ENCODE assay signal across 18 cellular contexts in the genomic region with DNA sequence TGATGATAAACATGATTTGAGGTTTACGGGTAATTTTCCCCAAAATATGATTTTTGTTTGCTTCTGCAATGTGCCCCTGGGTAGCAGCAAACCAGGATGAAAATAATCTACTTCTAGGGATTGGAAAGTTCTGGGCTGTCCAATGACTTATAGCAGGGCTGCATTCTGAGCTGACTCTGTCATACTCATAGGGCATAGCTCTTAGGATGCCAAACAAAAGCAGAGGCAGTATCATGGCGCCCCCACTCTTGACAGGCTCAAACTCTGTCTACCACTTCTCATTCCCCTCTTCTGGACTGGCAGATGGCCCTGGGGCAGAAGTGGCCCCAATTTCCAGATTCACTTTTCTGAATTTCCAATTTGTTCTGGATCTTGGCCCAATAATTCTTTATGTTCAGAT. TPM values are rescaled to one million over a fixed set of nuclear protein-coding genes. Genes with fewer than 3 reads are reported as not detected.
A peak's percentile ranks its signal among the peaks of the same experiment; 100 is the strongest.
DNase-seq lines count a peak whose midpoint lies in the region; ATAC-seq, FAIRE-seq and TF ChIP-seq lines count a peak whose summit lies in the region.
"Had no signal": no experiment of that assay in that cellular context is flagged by ENCODE, and none has a peak within 500 bp of the region (broad histone marks: within the 10 kb centered on the region; RNA-seq: fewer than 3 reads in every experiment).

No MANE protein-coding gene starts in this region.

- CTCF ChIA-PET in HCT116 (lab: Charles Lee) (interaction anchor here (1.0 to 2.3 kb wide), 2 partner anchors 15 to 40 kb away, joined by 3 to 6 read pairs; no protein-coding TSS in a partner anchor), HepG2 (lab: Yijun Ruan, JAX; ENCODE audit: low intra/inter-chr PET ratio, low total read pairs) (no interaction called here)

- POLR2A ChIA-PET in HCT116 (lab: Charles Lee) (interaction anchor here (2.6 kb wide), 1 partner anchor 10 kb away, joined by 13 read pairs; a partner anchor contains a TSS), HepG2 (lab: Yijun Ruan, JAX) (no interaction called here)

- H3K4me3 ChIP-seq in HCT116 (replicated peaks in 1 of 2; ENCODE audit: low read depth in 1 of 2, low read length in 2 of 2) (no peak overlapping the region), body of pancreas (no peak overlapping the region), HepG2 (replicated peaks in 1 of 3; ENCODE audit: insufficient read depth in 1 of 3, low read depth in 2 of 3, low read length in 3 of 3) (no peak overlapping the region)

- no peak overlapping the region for H3K4me2 ChIP-seq in HCT116 (ENCODE audit: low read length)
- H3K4me2 ChIP-seq in HepG2 (ENCODE audit: low read depth, low read length), result no peak overlapping the region

- no peak for FAIRE-seq in HepG2 (lab: Jason Lieb, UNC)

- intact Hi-C loops in HCT116 (cut with micrococcal nuclease), result no loop called here
- intact Hi-C loops in body of pancreas (cut with DNase I), result no loop called here
- intact Hi-C loops in HepG2 (cut with micrococcal nuclease; ENCODE audit: unreplicated experiment), result no loop called here

- BruUV-seq in HCT116 (replicated peaks; lab: Mats Ljungman, UMichigan) (no TSS peak), HepG2 (replicated peaks; lab: Mats Ljungman, UMichigan) (no TSS peak)

- no peak for ATAC-seq in HCT116
- peak; percentile 29 for ATAC-seq in body of pancreas
- ATAC-seq in HepG2, result peak; percentile 43; the same call in 1 of the 3 replicates

- TF ChIP-seq EP300 in HepG2 (IDR thresholded peaks at IDR 0.05; ENCODE audit: low read depth in 2 of 2, low read length in 2 of 2) (no peak), HepG2 (CRISPR knock-in tag; IDR thresholded peaks at IDR 0.05; ENCODE audit: borderline replicate concordance) (no peak)

- no peak for DNase-seq in HCT116 (ENCODE audit: low read depth, low spot score)
- no peak for DNase-seq in body of pancreas
- no peak for DNase-seq in HepG2 (ENCODE audit: low spot score)
- no peak for DNase-seq in KBM-7
- no peak for DNase-seq in activated T-cell treated with anti-CD3 and anti-CD28 coated beads, Interleukin-2, amount 50 U/mL, for 1 hour
- DNase-seq in activated effector memory CD4-positive, alpha-beta T cell treated with anti-CD3 and anti-CD28 coated beads, Interleukin-2, amount 50 U/mL, for 16 hours, result no peak
- no peak for DNase-seq in cerebellar cortex (ENCODE audit: low spot score)
- DNase-seq: ACHN; Caco-2; CD4-positive, CD25-positive, alpha-beta regulatory T cell; DMS53; H9; MV-4-11; NCI-H1436; NCI-H2081; NCI-H510A; NCI-H774 had no signal

- H3K27ac ChIP-seq in 22Rv1, result 0 out of 2 replicates have a peak overlapping the region, but pooled peaks have one; percentile 7
- H3K27ac ChIP-seq in HCT116 (ENCODE audit: low read depth, low read length), result no peak overlapping the region
- H3K27ac ChIP-seq in body of pancreas, result peak overlapping the region in 2 of 4 donors; percentile 1 to 33
- no peak overlapping the region for H3K27ac ChIP-seq in HepG2 (ENCODE audit: extremely low read length, insufficient read depth, low read length)

- TF ChIP-seq RAD21 in HCT116 (IDR thresholded peaks at IDR 0.05; ENCODE audit: low read depth) (peak; percentile 31; the same call in 1 of the 2 replicates), HepG2 (CRISPR knock-in tag; IDR thresholded peaks at IDR 0.05) (no peak)

- H4K20me1 ChIP-seq in HCT116 (ENCODE audit: insufficient read depth) (no peaks in the 10 kb centered on the region), HepG2 (ENCODE audit: insufficient read depth, low read length) (no peaks in the 10 kb centered on the region)

- H3K79me2 ChIP-seq in HCT116 (ENCODE audit: insufficient read depth, low read length) (no peaks in the 10 kb centered on the region), HepG2 (ENCODE audit: insufficient read depth, low read length) (no peaks in the 10 kb centered on the region)

- H3K4me1 ChIP-seq in HCT116 (ENCODE audit: control insufficient read depth in 1 of 2, insufficient read depth in 2 of 2, low read length in 2 of 2) (no peaks in the 10 kb centered on the region), body of pancreas (peaks cover 14% of the 10 kb centered on the region), HepG2 (ENCODE audit: insufficient read depth, low read length) (peaks cover 8% of the 10 kb centered on the region)

- no peak overlapping the region for H3K9ac ChIP-seq in HCT116 (ENCODE audit: low read length)
- H3K9ac ChIP-seq in HepG2 (ENCODE audit: insufficient read depth, low read depth, low read length), result no peak overlapping the region

- RAD21 ChIA-PET in HCT116 (lab: Charles Lee; ENCODE audit: low non-redundant PET in 1 of 2, low total read pairs in 2 of 2, uncharacterized antibody in 2 of 2, unreplicated experiment in 2 of 2), result no interaction called here

- no peak for TF ChIP-seq CTCF in 22Rv1 (IDR thresholded peaks at IDR 0.05)
- no peak for TF ChIP-seq CTCF in HCT116 (IDR thresholded peaks at IDR 0.05 in 2 of 3, conservative IDR thresholded peaks at IDR 0.05 in 1 of 3; ENCODE audit: borderline replicate concordance in 1 of 3, insufficient read depth in 1 of 3, low read depth in 2 of 3, low read length in 2 of 3)
- no peak for TF ChIP-seq CTCF in body of pancreas (IDR thresholded peaks at IDR 0.05)
- TF ChIP-seq CTCF in HepG2 (CRISPR knock-in tag; IDR thresholded peaks at IDR 0.05), result no peak

- no peak overlapping the region for H2AFZ ChIP-seq in HCT116 (ENCODE audit: low read depth, low read length, poor library complexity, severe bottlenecking)
- no peak overlapping the region for H2AFZ ChIP-seq in HepG2 (ENCODE audit: low read length)

- 78 to 93% methylated on average over 2 of the region's 2 CpGs for WGBS in body of pancreas, 2 donors
- 80% methylated on average over 2 of the region's 2 CpGs for WGBS in HepG2 (ENCODE audit: low lambda C conversion rate)

- in situ Hi-C loops in HepG2 (cut with HindIII; ENCODE audit: extremely low pct_ligation_motif_present, low pct_unique_long_range_greater_than_20kb), result no loop called here
- in situ Hi-C loops in KBM-7 (cut with MboI; ENCODE audit: low pct_unique_long_range_greater_than_20kb, low sequenced_read_pairs), result no loop called here

- H3K9me2 ChIP-seq in HCT116 (ENCODE audit: insufficient read depth), result no peaks in the 10 kb centered on the region

- no peak for TF ChIP-seq POLR2A in HCT116 (IDR thresholded peaks at IDR 0.05; ENCODE audit: borderline replicate concordance, extremely low read depth, insufficient read depth, insufficient read length)
- no peak for TF ChIP-seq POLR2A in body of pancreas (IDR thresholded peaks at IDR 0.05)
- no peak for TF ChIP-seq POLR2A in HepG2 (IDR thresholded peaks at IDR 0.05; ENCODE audit: insufficient read depth in 1 of 2, low read depth in 2 of 2, low read length in 2 of 2)

- H3K36me3 ChIP-seq in HCT116 (ENCODE audit: control insufficient read depth in 1 of 2, insufficient read depth in 2 of 2, low read length in 2 of 2) (peaks cover 6 to 16% of the 10 kb centered on the region in 2 experiments; a peak in 2 of 4 replicates), body of pancreas (replicated peaks in 1 of 2; ENCODE audit: insufficient read depth in 1 of 2, low read depth in 2 of 2) (peaks cover 0 to 12% of the 10 kb centered on the region in 2 donors), HepG2 (replicated peaks in 1 of 2; ENCODE audit: control insufficient read depth in 1 of 2, insufficient read depth in 2 of 2, low read length in 2 of 2) (peaks cover 3 to 19% of the 10 kb centered on the region in 2 experiments)

- H3K9me3 ChIP-seq in HCT116 (ENCODE audit: control insufficient read depth in 1 of 2, insufficient read depth in 1 of 2, low read depth in 1 of 2, low read length in 2 of 2), result no peaks in the 10 kb centered on the region
- no peaks in the 10 kb centered on the region for H3K9me3 ChIP-seq in body of pancreas
- H3K9me3 ChIP-seq in HepG2 (ENCODE audit: low read length), result no peaks in the 10 kb centered on the region
- H3K9me3 ChIP-seq: Caco-2 had no signal

- H3K27me3 ChIP-seq in HCT116 (ENCODE audit: insufficient read depth, low read length) (no peaks in the 10 kb centered on the region), body of pancreas (no peaks in the 10 kb centered on the region), HepG2 (ENCODE audit: control insufficient read depth in 1 of 2, insufficient read depth in 2 of 2, low read length in 2 of 2) (no peaks in the 10 kb centered on the region)

TF ChIP-seq in HCT116, 20 proteins besides CTCF, POLR2A, EP300 and RAD21:
- TF ChIP-seq JUND (IDR thresholded peaks at IDR 0.05), result no peak
- TF ChIP-seq POLR2AphosphoS5 (IDR thresholded peaks at IDR 0.05; ENCODE audit: low read depth, low read length), result peak; percentile 52; the same call in 1 of the 2 replicates

TF ChIP-seq in HepG2, 621 proteins besides CTCF, POLR2A, EP300 and RAD21:
- TF ChIP-seq ZNF3 (CRISPR knock-in tag; IDR thresholded peaks at IDR 0.05), result no peak
- TF ChIP-seq RBM22 (optimal IDR thresholded peaks at IDR 0.05; ENCODE audit: low read length), result peak; percentile 50
- TF ChIP-seq POLR2G (IDR thresholded peaks at IDR 0.05; ENCODE audit: low read depth, low read length), result peak; percentile 64

RNA-seq across cellular contexts. Expression of a gene that starts 10.3 kb away (rescaled TPM):
- 73.2 TPM for total RNA-seq in HCT116 (2021; ENCODE audit: unreplicated experiment)
- polyA plus RNA-seq in HCT116 (2012), result 71.4 and 74.9 TPM in 2 replicates
- 10 to 100 TPM; 19.1 to 80.4 TPM for total RNA-seq in body of pancreas
- 41.4 and 60.1 TPM in 2 replicates for total RNA-seq in HepG2 (2016; rRNA removed; fragmentation: Illumina TruSeq; extraction: Trizol)
- 22.9 and 24.8 TPM in 2 replicates for total RNA-seq in HepG2 (2016; cell fraction: cytosol; rRNA removed; fragmentation: Illumina TruSeq; extraction: Trizol; ENCODE audit: low read depth)
- 40.1 and 52.3 TPM in 2 replicates for total RNA-seq in HepG2 (2016; cell fraction: insoluble cytoplasmic fraction; rRNA removed; fragmentation: Illumina TruSeq; extraction: Trizol)
- total RNA-seq in HepG2 (2016; cell fraction: membrane; rRNA removed; fragmentation: Illumina TruSeq; extraction: Trizol), result 38.4 and 42.1 TPM in 2 replicates
- 23.4 and 26.0 TPM in 2 replicates for total RNA-seq in HepG2 (2016; cell fraction: nucleus; rRNA removed; fragmentation: Illumina TruSeq; extraction: Trizol)
- polyA plus RNA-seq in HepG2 (2011; rRNA removed), result 48.7 and 60.5 TPM in 2 replicates
- polyA plus RNA-seq in HepG2 (2011; cell fraction: cytosol; rRNA removed), result 35.1 and 50.0 TPM in 2 replicates
- 16.6 and 20.7 TPM in 2 replicates for polyA plus RNA-seq in HepG2 (2011; cell fraction: nucleus; rRNA removed)
- 55.8 and 68.9 TPM in 2 replicates for polyA plus RNA-seq in HepG2 (2012)
- 37.2 and 40.1 TPM in 2 replicates for polyA plus RNA-seq in HepG2 (2016; cell fraction: cytosol; fragmentation: Illumina TruSeq; extraction: Trizol; ENCODE audit: low read depth)
- polyA plus RNA-seq in HepG2 (2016; cell fraction: insoluble cytoplasmic fraction; fragmentation: Illumina TruSeq; extraction: Trizol; ENCODE audit: low read depth), result 67.5 and 71.1 TPM in 2 replicates
- 42.6 and 44.3 TPM in 2 replicates for polyA plus RNA-seq in HepG2 (2016; cell fraction: membrane; fragmentation: Illumina TruSeq; extraction: Trizol; ENCODE audit: low read depth)
- polyA plus RNA-seq in HepG2 (2016; cell fraction: nucleus; fragmentation: Illumina TruSeq; extraction: Trizol; ENCODE audit: insufficient read depth, low read depth), result 39.9 and 41.4 TPM in 2 replicates
- 29.1 and 31.0 TPM in 2 replicates for polyA minus RNA-seq in HepG2 (2011; rRNA and poly(A)+ RNA removed; ENCODE audit: low replicate concordance)
- 46.4 and 51.7 TPM in 2 replicates for polyA minus RNA-seq in HepG2 (2011; cell fraction: cytosol; rRNA and poly(A)+ RNA removed)
- 32.6 and 44.3 TPM in 2 replicates for polyA minus RNA-seq in HepG2 (2011; cell fraction: nucleus; rRNA and poly(A)+ RNA removed)
